ENCODE assay signal across 17 cellular contexts in the genomic region with DNA sequence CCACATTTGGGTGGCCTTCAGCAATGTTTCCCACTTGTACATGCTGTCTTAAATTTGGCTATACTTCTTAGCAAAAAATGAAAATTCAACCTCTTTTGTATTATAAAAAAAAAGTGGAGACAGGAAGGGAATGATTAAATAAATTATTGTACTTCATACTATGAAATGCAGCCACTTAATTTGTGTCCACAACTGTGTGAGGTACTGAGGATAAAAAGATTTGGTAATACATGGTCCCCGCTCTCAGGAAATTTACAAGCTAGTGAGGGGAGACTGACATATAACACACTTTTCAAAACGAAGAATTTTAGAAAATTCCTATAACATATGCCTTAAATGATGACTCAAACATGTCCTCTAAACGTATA.
DNase-seq lines count a peak whose midpoint lies in the region; ATAC-seq, FAIRE-seq and TF ChIP-seq lines count a peak whose summit lies in the region.
"Had no signal": no experiment of that assay in that cellular context is flagged by ENCODE, and none has a peak within 500 bp of the region (broad histone marks: within the 10 kb centered on the region; RNA-seq: fewer than 3 reads in every experiment).

No MANE protein-coding gene starts in this region.

- H3K9me3 Mint-ChIP-seq in endodermal cell = peaks cover 5% of the 10 kb centered on the region
- H3K9me3 Mint-ChIP-seq: activated T-helper 1 cell treated with anti-CD3 and anti-CD28 coated beads, Interleukin-12 subunit alpha, Interleukin-12 subunit beta, Interleukin-2, Interleukin-4 antibody, amounts not matched to agents 30 ng/mL and 10 ng/mL and 1 ng/mL, durations not matched to agents 14 hours and 24 hours and 36 hours had no signal

- DNase-seq in A549 (ENCODE audit: low read depth in 1 of 2, low spot score in 1 of 2) = no peak
- DNase-seq in Panc1 (ENCODE audit: low read depth, low spot score) = no peak
- DNase-seq in endodermal cell = no peak
- no peak for DNase-seq in superior temporal gyrus (ENCODE audit: extremely low spot score)
- no peak for DNase-seq in tibial artery
- DNase-seq in HPDE6-E6E7 (ENCODE audit: extremely low spot score) = no peak
- DNase-seq: kidney, NCI-H226 had no signal

- H3K27ac Mint-ChIP-seq in endodermal cell = no peak overlapping the region
- H3K27ac Mint-ChIP-seq: nephron had no signal

- H3K4me1 ChIP-seq in A549 = no peaks in the 10 kb centered on the region
- no peaks in the 10 kb centered on the region for H3K4me1 ChIP-seq in Panc1 (ENCODE audit: control insufficient read depth, insufficient read depth, low read length)
- H3K4me1 ChIP-seq in endodermal cell (ENCODE audit: control insufficient read depth, insufficient read depth, low read length) = no peaks in the 10 kb centered on the region
- H3K4me1 ChIP-seq in tibial artery = no peaks in the 10 kb centered on the region
- H3K4me1 ChIP-seq: pancreas had no signal

- no peak for TF ChIP-seq POLR2A in A549 (IDR thresholded peaks at IDR 0.05; ENCODE audit: low read length)

- in situ Hi-C loops in Panc1 (cut with HindIII; ENCODE audit: low pct_unique_long_range_greater_than_20kb, low sequenced_read_pairs) = no loop called here

- CTCF ChIA-PET in A549 (lab: Yijun Ruan, JAX) (interaction anchor here (0.8 to 2.5 kb wide), 10 partner anchors 13 to 873 kb away, joined by 3 to 25 read pairs (median 8); no protein-coding TSS in a partner anchor), Panc1 (lab: Charles Lee) (interaction anchor here (0.7 kb wide), 1 partner anchor 802 kb away, joined by 3 read pairs; no protein-coding TSS in a partner anchor)

- 3% methylated on average over 3 of the region's 3 CpGs for WGBS in A549 (ENCODE audit: missing lambda C conversion rate)
- 68 to 70% methylated on average over 3 of the region's 3 CpGs for WGBS in endodermal cell (ENCODE audit: insufficient coverage in 1 of 2, insufficient read length in 1 of 2), 2 experiments

- peak; percentile 15; the same call in 2 of the 3 replicates for TF ChIP-seq CTCF in A549 (IDR thresholded peaks at IDR 0.05)
- peak; percentile 40 for TF ChIP-seq CTCF in Panc1 (IDR thresholded peaks at IDR 0.05)
- TF ChIP-seq CTCF in endodermal cell (conservative IDR thresholded peaks at IDR 0.05) = peak; percentile 1
- no peak for TF ChIP-seq CTCF in tibial artery (IDR thresholded peaks at IDR 0.05)

- no peaks in the 10 kb centered on the region for H3K27me3 Mint-ChIP-seq in endodermal cell (ENCODE audit: insufficient read depth)

- POLR2A ChIA-PET in A549 (lab: Yijun Ruan, JAX) = no interaction called here
- POLR2A ChIA-PET in Panc1 (lab: Charles Lee) = no interaction called here

- H3K4me2 ChIP-seq in A549 = no peak overlapping the region

- no peak overlapping the region for H3K9ac ChIP-seq in endodermal cell (ENCODE audit: extremely low read depth, low read length, poor library complexity, severe bottlenecking)

- ATAC-seq in A549 (peak; percentile 51 to 54; a peak in 4 of 6 replicates), GM18909 (IDR thresholded peaks at IDR 0.05; ENCODE audit: poor library complexity, unreplicated experiment) (peak; percentile 14), Panc1 (0 out of 2 replicates have a peak, but pooled peaks have one; percentile 17), HG03196 (IDR thresholded peaks at IDR 0.05; ENCODE audit: unreplicated experiment) (no peak)

- no peak for FAIRE-seq in A549 (lab: Jason Lieb, UNC)
- FAIRE-seq: pancreas had no signal

- no peak for TF ChIP-seq RAD21 in A549 (conservative IDR thresholded peaks at IDR 0.05 in 1 of 2, IDR thresholded peaks at IDR 0.05 in 1 of 2)

- peaks cover 10% of the 10 kb centered on the region for H3K4me1 Mint-ChIP-seq in endodermal cell
- H3K4me1 Mint-ChIP-seq: nephron had no signal

- H3K27ac ChIP-seq in A549 (no peak overlapping the region), Panc1 (ENCODE audit: low read length) (no peak overlapping the region), endodermal cell (ENCODE audit: low read depth, low read length) (no peak overlapping the region), tibial artery (no peak overlapping the region)
- H3K27ac ChIP-seq: brain microvascular endothelial cell, pancreas had no signal

- H3K4me3 ChIP-seq in A549 = no peak overlapping the region
- no peak overlapping the region for H3K4me3 ChIP-seq in Panc1 (ENCODE audit: low read depth in 2 of 2, low read length in 2 of 2)
- no peak overlapping the region for H3K4me3 ChIP-seq in endodermal cell (ENCODE audit: low read length)
- H3K4me3 ChIP-seq in tibial artery = no peak overlapping the region
- H3K4me3 ChIP-seq: lung, MG63, pancreas had no signal

- H3K4me3 Mint-ChIP-seq in endodermal cell = no peak overlapping the region
- H3K4me3 Mint-ChIP-seq: activated T-helper 1 cell treated with anti-CD3 and anti-CD28 coated beads, Interleukin-12 subunit alpha, Interleukin-12 subunit beta, Interleukin-2, Interleukin-4 antibody, amounts not matched to agents 30 ng/mL and 10 ng/mL and 1 ng/mL, durations not matched to agents 14 hours and 24 hours and 36 hours; nephron had no signal

- no peaks in the 10 kb centered on the region for H3K36me3 Mint-ChIP-seq in endodermal cell (ENCODE audit: low read depth)

- no TSS peak for BruUV-seq in Panc1 (replicated peaks; lab: Mats Ljungman, UMichigan)

- H3K9me3 ChIP-seq in A549 (no peaks in the 10 kb centered on the region), Panc1 (ENCODE audit: control insufficient read depth, insufficient read depth, low read depth, low read length) (no peaks in the 10 kb centered on the region), endodermal cell (ENCODE audit: control insufficient read depth, low read length) (peaks cover 5% of the 10 kb centered on the region), tibial artery (no peaks in the 10 kb centered on the region)
- H3K9me3 ChIP-seq: MG63, pancreas, upper lobe of left lung had no signal

- H3K27me3 ChIP-seq in Panc1 (ENCODE audit: control insufficient read depth, insufficient read depth, low read length) (peaks cover 9% of the 10 kb centered on the region), endodermal cell (ENCODE audit: control insufficient read depth, insufficient read depth, low read length, poor library complexity, severe bottlenecking) (no peaks in the 10 kb centered on the region), tibial artery (no peaks in the 10 kb centered on the region)
- H3K27me3 ChIP-seq: brain microvascular endothelial cell, MG63, pancreas, upper lobe of left lung had no signal

- no peak for TF ChIP-seq EP300 in A549 (IDR thresholded peaks at IDR 0.05)

- intact Hi-C loops in Panc1 (cut with micrococcal nuclease; ENCODE audit: unreplicated experiment) = loop anchor here (1.0 to 5.0 kb wide), 2 partner anchors 802 to 863 kb away; no protein-coding TSS in a partner anchor
- intact Hi-C loops in tibial artery (cut with DNase I; ENCODE audit: low total_unique reads) = no loop called here

- H3K36me3 ChIP-seq in Panc1 (ENCODE audit: control insufficient read depth, insufficient read depth, low read length) (no peaks in the 10 kb centered on the region), endodermal cell (ENCODE audit: control insufficient read depth, insufficient read depth, low read length) (no peaks in the 10 kb centered on the region), tibial artery (no peaks in the 10 kb centered on the region)
- H3K36me3 ChIP-seq: brain microvascular endothelial cell, MG63, pancreas, upper lobe of left lung had no signal

TF ChIP-seq in A549, 52 proteins besides CTCF, POLR2A, EP300 and RAD21:
- TF ChIP-seq, protein P1, sequence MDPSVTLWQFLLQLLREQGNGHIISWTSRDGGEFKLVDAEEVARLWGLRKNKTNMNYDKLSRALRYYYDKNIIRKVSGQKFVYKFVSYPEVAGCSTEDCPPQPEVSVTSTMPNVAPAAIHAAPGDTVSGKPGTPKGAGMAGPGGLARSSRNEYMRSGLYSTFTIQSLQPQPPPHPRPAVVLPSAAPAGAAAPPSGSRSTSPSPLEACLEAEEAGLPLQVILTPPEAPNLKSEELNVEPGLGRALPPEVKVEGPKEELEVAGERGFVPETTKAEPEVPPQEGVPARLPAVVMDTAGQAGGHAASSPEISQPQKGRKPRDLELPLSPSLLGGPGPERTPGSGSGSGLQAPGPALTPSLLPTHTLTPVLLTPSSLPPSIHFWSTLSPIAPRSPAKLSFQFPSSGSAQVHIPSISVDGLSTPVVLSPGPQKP (IDR thresholded peaks at IDR 0.05; ENCODE audit: low read depth, low read length) = no peak
- no peak for TF ChIP-seq HEYL (CRISPR knock-in tag; IDR thresholded peaks at IDR 0.05)
- no peak for TF ChIP-seq CBX8 (IDR thresholded peaks at IDR 0.05)
- TF ChIP-seq CEBPB (IDR thresholded peaks at IDR 0.05) = no peak
- TF ChIP-seq RCOR1 (IDR thresholded peaks at IDR 0.05; ENCODE audit: low read depth, low read length) = no peak

Comparison
In these comparisons a context has a peak if more than half of its experiments do, and no peak if none do; other contexts are left out.
1. CTCF ChIP-seq: peak in A549 (single experiment), Panc1 (single experiment) and endodermal cell (single experiment); none in tibial artery (0 of 2).